In genomic region chr13:44317752-44318550, GRCh38 we compare ENCODE assay signal across 12 cellular contexts. TPM values are rescaled to one million over a fixed set of nuclear protein-coding genes. Genes with fewer than 3 reads are reported as not detected.
A peak's percentile ranks its signal among the peaks of the same experiment; 100 is the strongest.
DNase-seq lines count a peak whose midpoint lies in the region; TF ChIP-seq lines count a peak whose summit lies in the region.
"Had no signal": no experiment of that assay in that cellular context is flagged by ENCODE, and none has a peak within 500 bp of the region (broad histone marks: within the 10 kb centered on the region; RNA-seq: fewer than 3 reads in every experiment).

No MANE protein-coding gene starts in this region.

- H2AFZ ChIP-seq in SK-N-SH (ENCODE audit: low read depth): no peak overlapping the region
- no peak overlapping the region for H2AFZ ChIP-seq in mesenchymal stem cell (ENCODE audit: low read depth, low read length)

- no peak overlapping the region for H2BK15ac ChIP-seq in mesenchymal stem cell (ENCODE audit: low read depth, poor library complexity, severe bottlenecking)

- POLR2A ChIA-PET in SK-N-SH (lab: Yijun Ruan, JAX): no interaction called here

- CTCF ChIA-PET in SK-N-SH (lab: Yijun Ruan, JAX): interaction anchor here (0.8 to 1.5 kb wide), 3 partner anchors 11 to 404 kb away, joined by 3 to 4 read pairs (median 3); no protein-coding TSS in a partner anchor

- H4K20me1 ChIP-seq in SK-N-SH (ENCODE audit: insufficient read depth): no peaks in the 10 kb centered on the region

- no peak overlapping the region for H3K4ac ChIP-seq in mesenchymal stem cell (ENCODE audit: low read depth in 1 of 2, low read length in 2 of 2)

- H3K9me2 ChIP-seq in SK-N-SH: no peaks in the 10 kb centered on the region

- H3K27me3 ChIP-seq in MG63: no peaks in the 10 kb centered on the region
- H3K27me3 ChIP-seq in SK-N-SH (ENCODE audit: insufficient read depth): no peaks in the 10 kb centered on the region
- no peaks in the 10 kb centered on the region for H3K27me3 ChIP-seq in mesenchymal stem cell (ENCODE audit: control insufficient read depth in 1 of 2, insufficient read depth in 1 of 2, low read length in 2 of 2)
- H3K27me3 ChIP-seq: upper lobe of right lung had no signal

- no peak overlapping the region for H3K27ac ChIP-seq in SK-N-SH (ENCODE audit: low read depth in 2 of 2, low read length in 1 of 2)
- no peak overlapping the region for H3K27ac ChIP-seq in mesenchymal stem cell (ENCODE audit: low read length, poor library complexity, severe bottlenecking)
- H3K27ac ChIP-seq: upper lobe of right lung had no signal

- H4K91ac ChIP-seq in mesenchymal stem cell (ENCODE audit: low read length): peak overlapping the region; percentile 18

- DNase-seq in Ammon's horn (ENCODE audit: low spot score): peak; percentile 13
- peak; percentile 77 for DNase-seq in MG63
- DNase-seq in SK-N-SH: no peak
- DNase-seq in mesenchymal stem cell: no peak
- no peak for DNase-seq in HPDE6-E6E7 (ENCODE audit: extremely low spot score)
- DNase-seq in activated effector memory CD4-positive, alpha-beta T cell treated with Interleukin-2 at 50 U/mL for 16 hours: no peak
- DNase-seq in DMS53 treated with DMSO at 0.1 percent for 48 hours (lab: John Stamatoyannopoulos, UW; ENCODE audit: unreplicated experiment): no peak
- DNase-seq in DMS114 treated with DMSO at 0.1 percent for 48 hours (lab: John Stamatoyannopoulos, UW; ENCODE audit: unreplicated experiment): no peak
- DNase-seq: activated CD8-positive, alpha-beta T cell treated with anti-CD3 and anti-CD28 coated beads for 36 hours; activated naive CD4-positive, alpha-beta T cell treated with anti-CD3 and anti-CD28 coated beads, Interleukin-2, amount 10 ng/mL, durations not matched to agents 7 days and 5 days; Kasumi-1; upper lobe of right lung had no signal

- WGBS in SK-N-SH (ENCODE audit: low lambda C conversion rate): 69% methylated on average over 8 of the region's 8 CpGs
- WGBS in mesenchymal stem cell: 78% methylated on average over 7 of the region's 8 CpGs

- H4K8ac ChIP-seq in mesenchymal stem cell (ENCODE audit: low read length): no peak overlapping the region

- no peak overlapping the region for H3K18ac ChIP-seq in mesenchymal stem cell (ENCODE audit: low read depth in 1 of 2, low read length in 2 of 2)

- no peaks in the 10 kb centered on the region for H3K79me1 ChIP-seq in mesenchymal stem cell (replicated peaks; ENCODE audit: low read length, poor library complexity, severe bottlenecking)

- H2BK12ac ChIP-seq in mesenchymal stem cell (ENCODE audit: low read length in 2 of 2): no peak overlapping the region

- no peak overlapping the region for H2BK5ac ChIP-seq in mesenchymal stem cell (ENCODE audit: low read depth, low read length, poor library complexity, severe bottlenecking)

- no peaks in the 10 kb centered on the region for H3K79me2 ChIP-seq in SK-N-SH (ENCODE audit: insufficient read depth)

- H3K36me3 ChIP-seq in MG63: no peaks in the 10 kb centered on the region
- H3K36me3 ChIP-seq in SK-N-SH (replicated peaks in 1 of 2; ENCODE audit: control insufficient read depth in 1 of 2, insufficient read depth in 2 of 2, low read length in 1 of 2): no peaks in the 10 kb centered on the region
- no peaks in the 10 kb centered on the region for H3K36me3 ChIP-seq in mesenchymal stem cell (ENCODE audit: control insufficient read depth in 1 of 2, insufficient read depth in 2 of 2, low read depth in 1 of 2, low read length in 2 of 2)
- H3K36me3 ChIP-seq: upper lobe of right lung had no signal

- peaks cover 22% of the 10 kb centered on the region for H3K9me3 ChIP-seq in MG63
- no peaks in the 10 kb centered on the region for H3K9me3 ChIP-seq in SK-N-SH
- H3K9me3 ChIP-seq in mesenchymal stem cell (ENCODE audit: control insufficient read depth, low read length): peaks cover 5% of the 10 kb centered on the region
- H3K9me3 ChIP-seq: upper lobe of right lung had no signal

- no peak overlapping the region for H2AK5ac ChIP-seq in mesenchymal stem cell (ENCODE audit: low read length, severe bottlenecking)

- no peak for TF ChIP-seq RAD21 in SK-N-SH (IDR thresholded peaks at IDR 0.05; ENCODE audit: low read length)

- TF ChIP-seq EP300 in SK-N-SH (IDR thresholded peaks at IDR 0.05; ENCODE audit: borderline replicate concordance in 1 of 2, low read depth in 1 of 2, low read length in 1 of 2): no peak

- H3K4me3 ChIP-seq in MG63 (no peak overlapping the region), SK-N-SH (ENCODE audit: low read depth in 2 of 2, low read length in 1 of 2) (no peak overlapping the region), mesenchymal stem cell (ENCODE audit: insufficient read depth in 1 of 2, low read depth in 1 of 2, low read length in 2 of 2) (peak overlapping the region in 1 of 2 experiments; percentile 61)
- H3K4me3 ChIP-seq: upper lobe of right lung had no signal

- H3K4me2 ChIP-seq in SK-N-SH: peak overlapping the region; percentile 22; the same call in 1 of the 2 replicates
- H3K4me2 ChIP-seq in mesenchymal stem cell (ENCODE audit: low read length, poor library complexity, severe bottlenecking): no peak overlapping the region

- H3K23ac ChIP-seq in mesenchymal stem cell (ENCODE audit: low read length in 2 of 2): no peak overlapping the region

- H3K9ac ChIP-seq in SK-N-SH (no peak overlapping the region), mesenchymal stem cell (ENCODE audit: low read length) (no peak overlapping the region)

- no peak for TF ChIP-seq CTCF in SK-N-SH (IDR thresholded peaks at IDR 0.05)

- H3K4me1 ChIP-seq in SK-N-SH (ENCODE audit: control insufficient read depth in 1 of 2, insufficient read depth in 2 of 2, low read depth in 1 of 2, low read length in 1 of 2) (peaks cover 3 to 12% of the 10 kb centered on the region in 2 experiments; a peak in 2 of 4 replicates), mesenchymal stem cell (ENCODE audit: control insufficient read depth, insufficient read depth, low read depth, low read length) (no peaks in the 10 kb centered on the region)
- H3K4me1 ChIP-seq: upper lobe of right lung had no signal

- H3K14ac ChIP-seq in mesenchymal stem cell (ENCODE audit: low read length in 2 of 2): no peak overlapping the region

- peaks cover 23% of the 10 kb centered on the region for H3F3A ChIP-seq in SK-N-SH (replicated peaks; ENCODE audit: insufficient read depth)

- no peak overlapping the region for H2BK120ac ChIP-seq in mesenchymal stem cell (ENCODE audit: low read depth, low read length)

TF ChIP-seq in SK-N-SH, 30 proteins besides CTCF, POLR2A, EP300 and RAD21:
- TF ChIP-seq MEF2A (IDR thresholded peaks at IDR 0.05; ENCODE audit: borderline replicate concordance, low read depth) (no peak), NRF1 (IDR thresholded peaks at IDR 0.05; ENCODE audit: low read depth, low read length) (no peak), JUND (IDR thresholded peaks at IDR 0.05) (peak; percentile 30; the same call in 1 of the 2 replicates), PBX3 (IDR thresholded peaks at IDR 0.05) (peak; percentile 11; the same call in 1 of the 2 replicates), FOSL2 (IDR thresholded peaks at IDR 0.05; ENCODE audit: borderline replicate concordance, low read depth) (peak; percentile 16; the same call in 1 of the 2 replicates)

RNA-seq across cellular contexts. Expression of gene SERP2, which starts 55.7 kb away (rescaled TPM):
- total RNA-seq in MG63 (2014; rRNA removed; shearing (Covaris generic); ENCODE audit: low replicate concordance): not detected in 2 replicates
- 4.9 and 6.2 TPM in 2 replicates for polyA plus RNA-seq in SK-N-SH (2012; rRNA removed)
- 5.9 and 6.0 TPM in 2 replicates for polyA plus RNA-seq in SK-N-SH (2012; cell fraction: cytosol; rRNA removed)
- 10.6 and 14.3 TPM in 2 replicates for polyA plus RNA-seq in SK-N-SH (2012; cell fraction: nucleus; rRNA removed)
- 3.4 TPM for polyA plus RNA-seq in mesenchymal stem cell (2013, experiment 1 of 2)
- polyA plus RNA-seq in mesenchymal stem cell (2013, experiment 2 of 2): 3.5 TPM

Comparison
In these comparisons a context has a peak if more than half of its experiments do, and no peak if none do; other contexts are left out.
1. DNase-seq: peak in Ammon's horn (single experiment) and MG63 (single experiment); none in SK-N-SH (single experiment), mesenchymal stem cell (single experiment), HPDE6-E6E7 (single experiment), activated effector memory CD4-positive, alpha-beta T cell treated with Interleukin-2 at 50 U/mL for 16 hours (single experiment), DMS53 treated with DMSO at 0.1 percent for 48 hours (single experiment) and DMS114 treated with DMSO at 0.1 percent for 48 hours (single experiment).